In genomic region chr22:30250713-30251267, GRCh38 we compare ENCODE assay signal across 13 cellular contexts. TPM values are rescaled to one million over a fixed set of nuclear protein-coding genes. Genes with fewer than 3 reads are reported as not detected.
DNase-seq lines count a peak whose midpoint lies in the region; ATAC-seq and TF ChIP-seq lines count a peak whose summit lies in the region.
"Had no signal": no experiment of that assay in that cellular context is flagged by ENCODE, and none has a peak within 500 bp of the region (broad histone marks: within the 10 kb centered on the region; RNA-seq: fewer than 3 reads in every experiment).

No MANE protein-coding gene starts in this region.

- no peak overlapping the region for H3K27ac Mint-ChIP-seq in stimulated activated naive CD8-positive, alpha-beta T cell treated with anti-CD3 and anti-CD28 coated beads, Interleukin-15, amount 100 ng/mL, for 72 hours
- H3K27ac Mint-ChIP-seq: CD4-positive, alpha-beta memory T cell had no signal

- H3K4me1 ChIP-seq in left ventricle myocardium inferior (peaks cover 42% of the 10 kb centered on the region), right cardiac atrium (ENCODE audit: control insufficient read depth, insufficient read depth, low read length) (no peaks in the 10 kb centered on the region), foreskin keratinocyte (peaks cover 25% of the 10 kb centered on the region)

- H3K4me3 ChIP-seq in left ventricle myocardium inferior, result no peak overlapping the region
- no peak overlapping the region for H3K4me3 ChIP-seq in right cardiac atrium (ENCODE audit: low read length)

- 77% methylated on average over 12 of the region's 12 CpGs for WGBS in right cardiac atrium

- no peaks in the 10 kb centered on the region for H3K9me3 Mint-ChIP-seq in stimulated activated naive CD8-positive, alpha-beta T cell treated with anti-CD3 and anti-CD28 coated beads, Interleukin-15, amount 100 ng/mL, for 72 hours
- H3K9me3 Mint-ChIP-seq: CD4-positive, alpha-beta memory T cell; neural crest cell had no signal

- in situ Hi-C loops in GM13976 (cut with MboI; ENCODE audit: low sequenced_read_pairs, unreplicated experiment), result no loop called here

- intact Hi-C loops in left ventricle myocardium inferior (cut with micrococcal nuclease), result no loop called here
- intact Hi-C loops in right cardiac atrium (cut with DNase I), result loop anchor here in 1 of 4 donors (5.0 kb wide), 1 partner anchor 138 kb away; no protein-coding TSS in a partner anchor

- DNase-seq in left ventricle myocardium inferior (no peak), right cardiac atrium (no peak), SW480 (ENCODE audit: low spot score) (peak; percentile 86), foreskin keratinocyte (peak in 1 of 2 donors; percentile 68), GM13976 (ENCODE audit: low spot score) (no peak)
- DNase-seq in stimulated activated naive CD8-positive, alpha-beta T cell treated with anti-CD3 and anti-CD28 coated beads, Interleukin-15, amount 100 ng/mL, for 72 hours, result peak in 1 of 2 donors; percentile 57
- DNase-seq: CD4-positive, alpha-beta memory T cell; hypothalamus; NCI-H526 treated with DMSO at 0.1 percent for 48 hours had no signal

- H3K4me3 Mint-ChIP-seq in stimulated activated naive CD8-positive, alpha-beta T cell treated with anti-CD3 and anti-CD28 coated beads, Interleukin-15, amount 100 ng/mL, for 72 hours, result peak overlapping the region; percentile 55
- H3K4me3 Mint-ChIP-seq: CD4-positive, alpha-beta memory T cell; neural crest cell had no signal

- TF ChIP-seq CTCF in left ventricle myocardium inferior (IDR thresholded peaks at IDR 0.05; ENCODE audit: borderline replicate concordance) (no peak), foreskin keratinocyte (conservative IDR thresholded peaks at IDR 0.05) (no peak), GM13976 (IDR thresholded peaks at IDR 0.05; ENCODE audit: borderline replicate concordance, control extremely low read depth, extremely low read depth, insufficient read depth, missing control alignments) (no peak)

- H3K9me3 ChIP-seq in left ventricle myocardium inferior (replicated peaks) (no peaks in the 10 kb centered on the region), right cardiac atrium (ENCODE audit: control insufficient read depth, low read length) (no peaks in the 10 kb centered on the region)

- ATAC-seq in right cardiac atrium (no peak), foreskin keratinocyte (peak; percentile 64), GM18511 (IDR thresholded peaks at IDR 0.05; ENCODE audit: unreplicated experiment) (no peak), GM21528 (IDR thresholded peaks at IDR 0.05; ENCODE audit: low FRiP score, unreplicated experiment) (no peak)
- peak; percentile 47 for ATAC-seq in stimulated activated naive CD8-positive, alpha-beta T cell treated with anti-CD3 and anti-CD28 coated beads, Interleukin-15, amount 100 ng/mL, for 72 hours

- H3K4me1 Mint-ChIP-seq in stimulated activated naive CD8-positive, alpha-beta T cell treated with anti-CD3 and anti-CD28 coated beads, Interleukin-15, amount 100 ng/mL, for 72 hours, result peaks cover 87% of the 10 kb centered on the region

- H3K27ac ChIP-seq in left ventricle myocardium inferior (replicated peaks) (peak overlapping the region; percentile 31), right cardiac atrium (ENCODE audit: low read length) (no peak overlapping the region), foreskin keratinocyte (peak overlapping the region; percentile 47)
- H3K27ac ChIP-seq: VCaP had no signal

- H3K27me3 ChIP-seq in left ventricle myocardium inferior (ENCODE audit: low read depth) (peaks cover 74% of the 10 kb centered on the region), right cardiac atrium (ENCODE audit: control insufficient read depth, insufficient read depth) (no peaks in the 10 kb centered on the region), foreskin keratinocyte (peaks cover 19% of the 10 kb centered on the region)

- no peaks in the 10 kb centered on the region for H3K36me3 ChIP-seq in left ventricle myocardium inferior

- H3K27me3 Mint-ChIP-seq in stimulated activated naive CD8-positive, alpha-beta T cell treated with anti-CD3 and anti-CD28 coated beads, Interleukin-15, amount 100 ng/mL, for 72 hours, result no peaks in the 10 kb centered on the region

RNA-seq across cellular contexts. Expression of gene LIF, which starts 4.2 kb away (rescaled TPM):
- total RNA-seq in left ventricle myocardium inferior (0.16 TPM), right cardiac atrium (1 to 10 TPM in 1 of 4 donors, under 1 TPM in 3; 0.09 to 3.7 (median 0.43) TPM), foreskin keratinocyte (0.17 and 0.25 TPM in 2 replicates)
- polyA plus RNA-seq in right cardiac atrium (0.54 TPM), foreskin keratinocyte (0.18 and 0.19 TPM in 2 replicates)
- polyA plus RNA-seq: CD4-positive, alpha-beta memory T cell had no signal

RNA-seq across cellular contexts. Expression of gene OSM, which starts 15.9 kb away (rescaled TPM):
- total RNA-seq in left ventricle myocardium inferior, result not detected
- 1 to 10 TPM in 1 of 4 donors, under 1 TPM in 3; 0.17 to 1.5 (median 0.26) TPM for total RNA-seq in right cardiac atrium
- 0.81 TPM for polyA plus RNA-seq in right cardiac atrium
- not detected in 2 replicates for total RNA-seq in foreskin keratinocyte
- polyA plus RNA-seq in foreskin keratinocyte, result not detected in 2 replicates
- total RNA-seq: neural crest cell had no signal

RNA-seq across cellular contexts. Expression of gene CASTOR1, which starts 38.5 kb away (rescaled TPM):
- 6.5 TPM for total RNA-seq in left ventricle myocardium inferior
- total RNA-seq in right cardiac atrium, result 1 to 10 TPM; 7.0 to 9.0 (median 7.4) TPM
- polyA plus RNA-seq in right cardiac atrium, result 6.4 TPM
- total RNA-seq in foreskin keratinocyte, result 3.2 and 3.5 TPM in 2 replicates
- 2.4 and 3.1 TPM in 2 replicates for polyA plus RNA-seq in foreskin keratinocyte

Comparison
In these comparisons a context has a peak if more than half of its experiments do, and no peak if none do; other contexts are left out.
1. ATAC-seq: peak in foreskin keratinocyte (single experiment) and stimulated activated naive CD8-positive, alpha-beta T cell treated with anti-CD3 and anti-CD28 coated beads, Interleukin-15, amount 100 ng/mL, for 72 hours (single experiment); none in right cardiac atrium (0 of 2), GM18511 (single experiment) and GM21528 (single experiment).